11 cellular contexts compared by ENCODE assay signal in genomic region chr7:87779806-87780205, GRCh38.
"Had no signal": no experiment of that assay in that cellular context is flagged by ENCODE, and none has a peak within 500 bp of the region (broad histone marks: within the 10 kb centered on the region; RNA-seq: fewer than 3 reads in every experiment).

No MANE protein-coding gene starts in this region.

- H3K36me3 ChIP-seq: HAP-1 had no signal

- DNase-seq: GM23248, GOT3, H7, H9, HCEC 1CT, HFFc6 had no signal

- H2AFZ ChIP-seq: GM23248, GM23338 had no signal

- H3K9me3 ChIP-seq: HAP-1 had no signal

- H3K4me3 ChIP-seq: GM23248, GM23338, HAP-1 had no signal

- H3K4me2 ChIP-seq: GM23338 had no signal

- H3K27ac ChIP-seq: GM23248 had no signal

- ATAC-seq: GM23338, HCT116 had no signal

- FAIRE-seq: H1, H54 had no signal

- H3K9ac ChIP-seq: GM23248 had no signal

- H3K4me1 ChIP-seq: HAP-1 had no signal
